ENCODE assay signal across 1 cellular context in genomic region chr6:149079911-149080501, GRCh38.
TF ChIP-seq lines count a peak whose summit lies in the region.

No MANE protein-coding gene starts in this region.

TF ChIP-seq in SK-N-SH treated with all-trans-retinoic acid at 6 μM for 48 hours, 23 proteins besides CTCF, POLR2A, EP300 and RAD21 (continued from another document):
- TF ChIP-seq PATZ1 (CRISPR knock-in tag; IDR thresholded peaks at IDR 0.05; ENCODE audit: borderline replicate concordance) (no peak), BACH2 (CRISPR knock-in tag; IDR thresholded peaks at IDR 0.05; ENCODE audit: borderline replicate concordance) (no peak), ZC3H10 (CRISPR knock-in tag; IDR thresholded peaks at IDR 0.05) (no peak), ZNF565 (CRISPR knock-in tag; conservative IDR thresholded peaks at IDR 0.05; ENCODE audit: low read depth) (no peak), OSR1 (CRISPR knock-in tag; IDR thresholded peaks at IDR 0.05) (no peak), RARB (CRISPR knock-in tag; IDR thresholded peaks at IDR 0.05) (no peak), ZFP30 (CRISPR knock-in tag; IDR thresholded peaks at IDR 0.05) (no peak), CSRNP3 (CRISPR knock-in tag; IDR thresholded peaks at IDR 0.05) (no peak), GLIS3 (CRISPR knock-in tag; IDR thresholded peaks at IDR 0.05) (no peak), ZNF8 (CRISPR knock-in tag; IDR thresholded peaks at IDR 0.05) (no peak), ISL1 (CRISPR knock-in tag; IDR thresholded peaks at IDR 0.05) (no peak), PPARA (CRISPR knock-in tag; IDR thresholded peaks at IDR 0.05; ENCODE audit: borderline replicate concordance) (no peak), CREB5 (CRISPR knock-in tag; IDR thresholded peaks at IDR 0.05; ENCODE audit: low read depth) (no peak)
